Comparison of ENCODE assay signal across 22 cellular contexts in the genomic region with DNA sequence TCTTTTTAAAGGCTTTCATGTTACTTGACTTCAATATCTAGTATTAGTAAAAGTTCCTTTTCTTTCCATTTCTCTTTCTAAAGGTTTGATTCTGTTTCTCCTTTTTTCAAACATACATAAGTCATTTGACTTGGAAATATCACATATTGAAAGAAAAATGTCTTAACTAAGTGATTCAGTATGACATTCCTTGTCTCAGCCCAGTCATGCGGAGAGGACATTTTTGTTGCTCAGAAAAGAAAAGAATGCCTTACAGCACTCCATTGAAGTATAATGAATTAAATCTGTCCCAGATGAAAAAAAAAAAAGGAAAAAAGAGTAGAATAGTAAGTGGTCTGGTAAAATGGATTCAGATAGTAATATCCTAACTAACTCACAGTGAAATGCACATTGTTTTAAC.
DNase-seq lines count a peak whose midpoint lies in the region; ATAC-seq, FAIRE-seq and TF ChIP-seq lines count a peak whose summit lies in the region.
"Had no signal": no experiment of that assay in that cellular context is flagged by ENCODE, and none has a peak within 500 bp of the region (broad histone marks: within the 10 kb centered on the region; RNA-seq: fewer than 3 reads in every experiment).

No MANE protein-coding gene starts in this region.

- H3K36me3 Mint-ChIP-seq in brain = peaks cover 19% of the 10 kb centered on the region

- peak overlapping the region in 1 of 5 experiments; percentile 14 for H3K4me3 Mint-ChIP-seq in brain
- H3K4me3 Mint-ChIP-seq: B cell; CD4-positive, alpha-beta T cell had no signal

- H3K27me3 Mint-ChIP-seq in brain = no peaks in the 10 kb centered on the region
- H3K27me3 Mint-ChIP-seq: B cell; CD4-positive, alpha-beta T cell had no signal

- no peak overlapping the region for H3K4me3 ChIP-seq in retinal pigment epithelial cell (ENCODE audit: low read length)
- H3K4me3 ChIP-seq: HAP-1, MG63 had no signal

- H3K27ac Mint-ChIP-seq in brain = peak overlapping the region in 3 of 5 experiments; percentile 21 to 33 (median 27)
- H3K27ac Mint-ChIP-seq: B cell; CD4-positive, alpha-beta T cell had no signal

- ATAC-seq in HG02852 (IDR thresholded peaks at IDR 0.05; ENCODE audit: unreplicated experiment) = no peak

- H3K9me3 Mint-ChIP-seq in brain = peaks cover 3 to 7% (median 5%) of the 10 kb centered on the region in 5 experiments

- DNase-seq in frontal cortex (ENCODE audit: low spot score in 2 of 2) = no peak
- DNase-seq in medulla oblongata (ENCODE audit: extremely low spot score) = peak; percentile 37
- peak; percentile 76 for DNase-seq in retinal pigment epithelial cell (ENCODE audit: low read depth)
- no peak for DNase-seq in ACHN
- DNase-seq in NCI-H1417 (lab: John Stamatoyannopoulos, UW) = no peak
- no peak for DNase-seq in activated CD4-positive, alpha-beta T cell treated with anti-CD3 and anti-CD28 coated beads, Interleukin-2, amount 50 U/mL, for 1 hour
- DNase-seq: CD4-positive, alpha-beta T cell; EL; Karpas-422; MG63; NCI-H1105 treated with DMSO at 0.1 percent for 48 hours; NCI-H187 treated with DMSO at 0.1 percent for 48 hours; NCI-H2171; NCI-H446; NK-92 treated with Interleukin-12 subunit alpha and Interleukin-12 subunit beta, amount 100 ng/mL, for 24 hours; OCI-M1; SIG-M5 had no signal

- H3K4me1 Mint-ChIP-seq in brain = peaks cover 12% of the 10 kb centered on the region
- H3K4me1 Mint-ChIP-seq: B cell had no signal

- in situ Hi-C loops in ACHN (cut with HindIII; ENCODE audit: low pct_ligation_motif_present, low pct_unique_long_range_greater_than_20kb, low sequenced_read_pairs) = no loop called here

- FAIRE-seq in frontal cortex (lab: Jason Lieb, UNC) = peak; percentile 23
- FAIRE-seq: GM19239 had no signal

- no peak for TF ChIP-seq CTCF in brain (conservative IDR thresholded peaks at IDR 0.05)
- TF ChIP-seq CTCF in retinal pigment epithelial cell (conservative IDR thresholded peaks at IDR 0.05; ENCODE audit: low read depth, low read length) = no peak

Comparison
In these comparisons a context has a peak if more than half of its experiments do, and no peak if none do; other contexts are left out.
1. DNase-seq: peak in medulla oblongata (single experiment) and retinal pigment epithelial cell (single experiment); none in frontal cortex (0 of 2), ACHN (single experiment), NCI-H1417 (0 of 3) and activated CD4-positive, alpha-beta T cell treated with anti-CD3 and anti-CD28 coated beads, Interleukin-2, amount 50 U/mL, for 1 hour (single experiment).